10 cellular contexts compared by ENCODE assay signal in the genomic region with DNA sequence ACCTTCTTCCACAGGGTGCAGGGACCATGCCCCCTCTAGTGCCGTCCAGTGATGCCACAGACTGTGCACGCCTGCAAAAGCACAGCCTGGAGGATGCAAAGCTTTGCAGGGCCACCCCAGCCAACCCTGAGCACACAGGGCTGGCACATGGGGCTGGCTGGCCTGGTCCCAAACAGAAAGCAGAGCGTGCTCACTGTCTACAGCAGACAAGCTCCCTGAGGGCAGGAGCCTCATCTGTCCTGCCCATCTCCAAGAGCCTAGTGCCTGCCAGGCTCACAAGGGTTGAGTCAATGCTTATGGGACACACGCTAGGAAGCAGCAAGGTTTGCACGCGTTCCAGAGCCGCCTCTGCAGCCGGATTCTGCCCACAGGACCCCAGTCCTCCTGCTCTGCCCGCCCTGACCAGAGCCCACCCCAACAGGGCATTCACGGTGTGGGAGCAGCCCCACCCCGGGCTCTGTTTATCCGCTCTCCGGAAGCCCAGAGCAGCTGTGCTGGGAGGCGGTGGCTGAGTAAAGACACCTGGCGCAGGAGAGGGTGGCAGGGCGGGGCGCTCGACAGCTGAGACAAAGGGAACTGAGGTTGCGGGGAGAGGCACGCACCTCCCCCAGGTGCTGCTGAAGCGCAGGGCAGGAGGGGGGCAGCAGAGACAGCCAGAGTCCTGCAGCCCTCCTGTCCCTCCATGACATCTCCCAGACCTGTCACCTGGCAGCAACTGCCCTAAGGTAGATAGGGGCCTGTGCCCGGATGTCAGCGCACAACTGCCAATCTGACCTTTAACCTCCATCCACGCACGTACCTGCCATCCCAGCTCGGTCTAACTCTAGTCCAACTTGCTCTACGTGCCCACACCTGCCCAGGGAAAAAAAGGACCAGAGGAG. TPM values are rescaled to one million over a fixed set of nuclear protein-coding genes. Genes with fewer than 3 reads are reported as not detected.
DNase-seq lines count a peak whose midpoint lies in the region; ATAC-seq and TF ChIP-seq lines count a peak whose summit lies in the region.
"Had no signal": no experiment of that assay in that cellular context is flagged by ENCODE, and none has a peak within 500 bp of the region (broad histone marks: within the 10 kb centered on the region; RNA-seq: fewer than 3 reads in every experiment).

No MANE protein-coding gene starts in this region.

- ATAC-seq in Right ventricle myocardium superior (ENCODE audit: poor library complexity), result no peak
- no peak for ATAC-seq in left cardiac atrium
- ATAC-seq in GM21786 (IDR thresholded peaks at IDR 0.05; ENCODE audit: unreplicated experiment), result no peak

- no peak overlapping the region for H3K9ac ChIP-seq in SU-DHL-6 (ENCODE audit: low read length)

- H3K27me3 ChIP-seq in SU-DHL-6 (ENCODE audit: low read length) (no peaks in the 10 kb centered on the region), right atrium auricular region (peaks cover 0 to 7% of the 10 kb centered on the region in 2 donors), uterus (no peaks in the 10 kb centered on the region)

- H4K20me1 ChIP-seq in SU-DHL-6 (ENCODE audit: low read depth, low read length), result no peaks in the 10 kb centered on the region

- TF ChIP-seq POLR2A in uterus (IDR thresholded peaks at IDR 0.05), result no peak

- TF ChIP-seq CTCF in SU-DHL-6 (IDR thresholded peaks at IDR 0.05; ENCODE audit: insufficient read depth, low read length, poor library complexity, severe bottlenecking), result no peak
- TF ChIP-seq CTCF in right atrium auricular region (IDR thresholded peaks at IDR 0.05), result no peak
- TF ChIP-seq CTCF in uterus (IDR thresholded peaks at IDR 0.05), result no peak

- DNase-seq in Right ventricle myocardium superior (peak; percentile 33), left cardiac atrium (no peak), right atrium auricular region (ENCODE audit: low spot score) (no peak), uterus (peak in 1 of 2 donors; percentile 32), ecto neural progenitor cell (ENCODE audit: low spot score) (no peak), AML-193 (lab: John Stamatoyannopoulos, UW) (no peak)

- H3K36me3 ChIP-seq in SU-DHL-6 (ENCODE audit: low read length) (no peaks in the 10 kb centered on the region), right atrium auricular region (no peaks in the 10 kb centered on the region), uterus (no peaks in the 10 kb centered on the region)

- intact Hi-C loops in Right ventricle myocardium superior (cut with DNase I), result no loop called here
- intact Hi-C loops in left cardiac atrium (cut with DNase I), result no loop called here
- intact Hi-C loops in uterus (cut with DNase I; ENCODE audit: low total_unique reads), result no loop called here

- peaks cover 0 to 86% of the 10 kb centered on the region in 2 donors for H3K4me1 ChIP-seq in right atrium auricular region
- peaks cover 3 to 30% of the 10 kb centered on the region in 2 donors for H3K4me1 ChIP-seq in uterus

- H3K4me2 ChIP-seq in SU-DHL-6 (ENCODE audit: low read depth, low read length, poor library complexity, severe bottlenecking), result peak overlapping the region; percentile 54

- no peaks in the 10 kb centered on the region for H3K79me2 ChIP-seq in SU-DHL-6 (ENCODE audit: insufficient read depth, low read length)

- no peak overlapping the region for H3K4me3 ChIP-seq in SU-DHL-6 (ENCODE audit: insufficient read depth, low read length, poor library complexity, severe bottlenecking)
- H3K4me3 ChIP-seq in right atrium auricular region, result no peak overlapping the region
- peak overlapping the region in 1 of 2 donors; percentile 47 for H3K4me3 ChIP-seq in uterus

- H3F3A ChIP-seq in SU-DHL-6 (ENCODE audit: insufficient read depth), result no peaks in the 10 kb centered on the region

- H3K9me3 ChIP-seq in SU-DHL-6 (ENCODE audit: insufficient read depth, low read length), result no peaks in the 10 kb centered on the region
- no peaks in the 10 kb centered on the region for H3K9me3 ChIP-seq in right atrium auricular region
- H3K9me3 ChIP-seq in uterus, result no peaks in the 10 kb centered on the region

- H2AFZ ChIP-seq in SU-DHL-6 (ENCODE audit: low read depth, low read length, severe bottlenecking), result no peak overlapping the region

- H3K27ac ChIP-seq in SU-DHL-6 (ENCODE audit: low read depth, low read length) (no peak overlapping the region), right atrium auricular region (peak overlapping the region; percentile 85 to 94), uterus (peak overlapping the region; percentile 75 to 80)
- H3K27ac ChIP-seq: epithelial cell of prostate had no signal

- no peaks in the 10 kb centered on the region for H3K9me2 ChIP-seq in SU-DHL-6 (replicated peaks; ENCODE audit: insufficient read depth, low read length)

RNA-seq across cellular contexts. Expression of a gene that starts 4.3 kb away (rescaled TPM):
- total RNA-seq in Right ventricle myocardium superior (88.9 TPM), left cardiac atrium (10 to 100 TPM; 59.1 to 82.1 TPM), right atrium auricular region (100 to 1,000 TPM; 119 to 128 TPM), uterus (10 to 100 TPM in 3 of 4 donors, 1 to 10 TPM in 1; 9.1 to 51.0 (median 22.8) TPM)

RNA-seq across cellular contexts. Expression of a gene that starts 17.0 kb away (rescaled TPM):
- 10.0 TPM for total RNA-seq in Right ventricle myocardium superior
- total RNA-seq in left cardiac atrium, result 10 to 100 TPM; 13.1 to 63.9 TPM
- total RNA-seq in right atrium auricular region, result 10 to 100 TPM; 14.5 to 78.6 TPM
- 10 to 100 TPM in 2 of 4 donors, 1 to 10 TPM in 2; 6.6 to 50.1 (median 15.8) TPM for total RNA-seq in uterus

RNA-seq across cellular contexts. Expression of a gene that starts 50.5 kb away (rescaled TPM):
- not detected for total RNA-seq in Right ventricle myocardium superior
- under 1 TPM; 0.13 to 0.32 TPM for total RNA-seq in left cardiac atrium
- not detected for total RNA-seq in right atrium auricular region
- 1 to 10 TPM in 1 of 4 donors, under 1 TPM in 2, not detected in 1; 0.55 to 1.5 (median 0.76) TPM for total RNA-seq in uterus
- total RNA-seq: Daoy had no signal

RNA-seq across cellular contexts. Expression of a gene that starts 54.4 kb away (rescaled TPM):
- 24.6 TPM for total RNA-seq in Right ventricle myocardium superior
- total RNA-seq in left cardiac atrium, result 10 to 100 TPM; 20.1 to 21.6 TPM
- 10 to 100 TPM; 11.9 to 20.6 TPM for total RNA-seq in right atrium auricular region
- 10 to 100 TPM; 18.7 to 54.3 (median 26.0) TPM for total RNA-seq in uterus
